11 cellular contexts compared by ENCODE assay signal in genomic region chr4:184409911-184410692, GRCh38.
A peak's percentile ranks its signal among the peaks of the same experiment; 100 is the strongest.
DNase-seq lines count a peak whose midpoint lies in the region; ATAC-seq and TF ChIP-seq lines count a peak whose summit lies in the region.
"Had no signal": no experiment of that assay in that cellular context is flagged by ENCODE, and none has a peak within 500 bp of the region (broad histone marks: within the 10 kb centered on the region; RNA-seq: fewer than 3 reads in every experiment).

No MANE protein-coding gene starts in this region.

- no peak overlapping the region for H2AFZ ChIP-seq in mesenchymal stem cell (ENCODE audit: low read depth, low read length)

- peaks cover 37 to 81% (median 57%) of the 10 kb centered on the region in 4 donors for H3K4me1 Mint-ChIP-seq in CD4-positive, alpha-beta memory T cell
- H3K4me1 Mint-ChIP-seq in activated B cell treated with CpG ODN at 0.5 μM for 24 hours = peaks cover 66% of the 10 kb centered on the region

- no peak overlapping the region for H4K8ac ChIP-seq in mesenchymal stem cell (ENCODE audit: low read length)

- H3K27ac Mint-ChIP-seq in CD4-positive, alpha-beta memory T cell = peak overlapping the region; percentile 88 to 96 (median 91)
- H3K27ac Mint-ChIP-seq in activated B cell treated with CpG ODN at 0.5 μM for 24 hours = peak overlapping the region; percentile 73

- no peak overlapping the region for H3K4ac ChIP-seq in mesenchymal stem cell (ENCODE audit: low read depth in 1 of 2, low read length in 2 of 2)

- peak in 3 of 5 donors; percentile 34 to 72 (median 35) for DNase-seq in CD4-positive, alpha-beta memory T cell
- DNase-seq in activated B cell treated with CpG ODN at 0.5 μM for 24 hours = no peak
- peak; percentile 36 for DNase-seq in germinal center (ENCODE audit: low spot score)
- no peak for DNase-seq in HPDE6-E6E7 (ENCODE audit: extremely low spot score)
- no peak for DNase-seq in NCI-H774 (lab: John Stamatoyannopoulos, UW)
- DNase-seq in AG08396 (ENCODE audit: low spot score) = no peak
- no peak for DNase-seq in mesenchymal stem cell
- DNase-seq: MV-4-11, T1000 had no signal

- H3K18ac ChIP-seq in mesenchymal stem cell (ENCODE audit: low read depth in 1 of 2, low read length in 2 of 2) = no peak overlapping the region

- no peaks in the 10 kb centered on the region for H3K9me3 Mint-ChIP-seq in CD4-positive, alpha-beta memory T cell
- no peaks in the 10 kb centered on the region for H3K9me3 Mint-ChIP-seq in activated B cell treated with CpG ODN at 0.5 μM for 24 hours

- no peak overlapping the region for H2BK15ac ChIP-seq in mesenchymal stem cell (ENCODE audit: low read depth, poor library complexity, severe bottlenecking)

- H3K4me3 ChIP-seq in CD4-positive, alpha-beta memory T cell (ENCODE audit: low read length in 2 of 2) = no peak overlapping the region
- H3K4me3 ChIP-seq in mesenchymal stem cell (ENCODE audit: insufficient read depth in 1 of 2, low read depth in 1 of 2, low read length in 2 of 2) = no peak overlapping the region
- H3K4me3 ChIP-seq: lung had no signal

- no peak overlapping the region for H3K23ac ChIP-seq in mesenchymal stem cell (ENCODE audit: low read length in 2 of 2)

- TF ChIP-seq CTCF in activated B cell treated with CpG ODN at 0.5 μM for 24 hours (IDR thresholded peaks at IDR 0.05) = no peak

- no peaks in the 10 kb centered on the region for H3K27me3 ChIP-seq in CD4-positive, alpha-beta memory T cell (ENCODE audit: insufficient read depth, low read length)
- H3K27me3 ChIP-seq in mesenchymal stem cell (ENCODE audit: control insufficient read depth in 1 of 2, insufficient read depth in 1 of 2, low read length in 2 of 2) = no peaks in the 10 kb centered on the region

- ATAC-seq in GM21723 (IDR thresholded peaks at IDR 0.05; ENCODE audit: unreplicated experiment) (peak; percentile 67), activated B cell treated with CpG ODN at 0.5 μM for 24 hours (ENCODE audit: low read depth) (peak; percentile 68)

- no peak overlapping the region for H2AK5ac ChIP-seq in mesenchymal stem cell (ENCODE audit: low read length, severe bottlenecking)

- intact Hi-C loops in CD4-positive, alpha-beta memory T cell (cut with micrococcal nuclease) = no loop called here
- intact Hi-C loops in activated B cell treated with CpG ODN at 0.5 μM for 24 hours (cut with micrococcal nuclease) = loop anchor here (1.0 to 10.0 kb wide), 2 partner anchors 7 to 905 kb away; partner anchors contain the start of gene ING2

- CTCF ChIA-PET in CD4-positive, alpha-beta memory T cell (lab: Charles Lee; ENCODE audit: partially characterized antibody) = interaction anchor here (1.3 to 3.5 kb wide), 3 partner anchors 10 to 146 kb away, joined by 3 to 13 read pairs (median 5); partner anchors contain the start of gene IRF2
- CTCF ChIA-PET in activated B cell treated with CpG ODN at 0.5 μM for 24 hours (lab: Charles Lee) = interaction anchor here (0.7 kb wide), 1 partner anchor 82 kb away, joined by 3 read pairs; no protein-coding TSS in a partner anchor

- H3K4me2 ChIP-seq in mesenchymal stem cell (ENCODE audit: low read length, poor library complexity, severe bottlenecking) = no peak overlapping the region

- peaks cover 15% of the 10 kb centered on the region for H3K79me1 ChIP-seq in mesenchymal stem cell (replicated peaks; ENCODE audit: low read length, poor library complexity, severe bottlenecking)

- H4K91ac ChIP-seq in mesenchymal stem cell (ENCODE audit: low read length) = no peak overlapping the region

- no peak overlapping the region for H2BK120ac ChIP-seq in mesenchymal stem cell (ENCODE audit: low read depth, low read length)

- no peak overlapping the region for H2BK5ac ChIP-seq in mesenchymal stem cell (ENCODE audit: low read depth, low read length, poor library complexity, severe bottlenecking)

- H3K9ac ChIP-seq in mesenchymal stem cell (ENCODE audit: low read length) = no peak overlapping the region

- H3K27me3 Mint-ChIP-seq in CD4-positive, alpha-beta memory T cell = no peaks in the 10 kb centered on the region
- H3K27me3 Mint-ChIP-seq in activated B cell treated with CpG ODN at 0.5 μM for 24 hours = no peaks in the 10 kb centered on the region

- H2BK12ac ChIP-seq in mesenchymal stem cell (ENCODE audit: low read length in 2 of 2) = no peak overlapping the region

- POLR2A ChIA-PET in CD4-positive, alpha-beta memory T cell (lab: Charles Lee; ENCODE audit: partially characterized antibody) = interaction anchor here (0.6 to 1.7 kb wide), 4 partner anchors 64 to 1604 kb away, joined by 3 to 10 read pairs (median 3); partner anchors contain the start of gene IRF2
- POLR2A ChIA-PET in activated B cell treated with CpG ODN at 0.5 μM for 24 hours (lab: Charles Lee) = interaction anchor here (0.6 to 2.8 kb wide), 10 partner anchors 10 to 686 kb away, joined by 3 to 15 read pairs (median 4); partner anchors contain the start of gene IRF2

- no peak overlapping the region for H3K14ac ChIP-seq in mesenchymal stem cell (ENCODE audit: low read length in 2 of 2)

- H3K36me3 Mint-ChIP-seq in CD4-positive, alpha-beta memory T cell = peaks cover 49 to 77% of the 10 kb centered on the region in 2 donors
- H3K36me3 Mint-ChIP-seq in activated B cell treated with CpG ODN at 0.5 μM for 24 hours (ENCODE audit: low read depth) = peaks cover 84% of the 10 kb centered on the region

- H3K4me1 ChIP-seq in CD4-positive, alpha-beta memory T cell (ENCODE audit: insufficient read depth, low read length) = peaks cover 49% of the 10 kb centered on the region
- peaks cover 15% of the 10 kb centered on the region for H3K4me1 ChIP-seq in mesenchymal stem cell (ENCODE audit: control insufficient read depth, insufficient read depth, low read depth, low read length)

- peak overlapping the region in 7 of 8 donors; percentile 64 to 88 (median 75) for H3K4me3 Mint-ChIP-seq in CD4-positive, alpha-beta memory T cell
- peak overlapping the region; percentile 65 for H3K4me3 Mint-ChIP-seq in activated B cell treated with CpG ODN at 0.5 μM for 24 hours

- H3K36me3 ChIP-seq in CD4-positive, alpha-beta memory T cell (ENCODE audit: insufficient read depth, low read length) = peaks cover 40% of the 10 kb centered on the region
- peaks cover 21 to 62% of the 10 kb centered on the region in 2 experiments for H3K36me3 ChIP-seq in mesenchymal stem cell (ENCODE audit: control insufficient read depth in 1 of 2, insufficient read depth in 2 of 2, low read depth in 1 of 2, low read length in 2 of 2)

- peak overlapping the region; percentile 19 for H3K27ac ChIP-seq in CD4-positive, alpha-beta memory T cell (ENCODE audit: low read depth, low read length)
- no peak overlapping the region for H3K27ac ChIP-seq in mesenchymal stem cell (ENCODE audit: low read length, poor library complexity, severe bottlenecking)

- H3K9me3 ChIP-seq in CD4-positive, alpha-beta memory T cell (ENCODE audit: control insufficient read depth in 1 of 2, low read length in 2 of 2) = no peaks in the 10 kb centered on the region
- H3K9me3 ChIP-seq in mesenchymal stem cell (ENCODE audit: control insufficient read depth, low read length) = no peaks in the 10 kb centered on the region

- 97% methylated on average over 12 of the region's 12 CpGs for WGBS in mesenchymal stem cell

Comparison
In these comparisons a context has a peak if more than half of its experiments do, and no peak if none do; other contexts are left out.
1. DNase-seq: peak in CD4-positive, alpha-beta memory T cell (3 of 5) and germinal center (single experiment); none in activated B cell treated with CpG ODN at 0.5 μM for 24 hours (single experiment), HPDE6-E6E7 (single experiment), NCI-H774 (single experiment), AG08396 (single experiment) and mesenchymal stem cell (single experiment).